In the genomic region with DNA sequence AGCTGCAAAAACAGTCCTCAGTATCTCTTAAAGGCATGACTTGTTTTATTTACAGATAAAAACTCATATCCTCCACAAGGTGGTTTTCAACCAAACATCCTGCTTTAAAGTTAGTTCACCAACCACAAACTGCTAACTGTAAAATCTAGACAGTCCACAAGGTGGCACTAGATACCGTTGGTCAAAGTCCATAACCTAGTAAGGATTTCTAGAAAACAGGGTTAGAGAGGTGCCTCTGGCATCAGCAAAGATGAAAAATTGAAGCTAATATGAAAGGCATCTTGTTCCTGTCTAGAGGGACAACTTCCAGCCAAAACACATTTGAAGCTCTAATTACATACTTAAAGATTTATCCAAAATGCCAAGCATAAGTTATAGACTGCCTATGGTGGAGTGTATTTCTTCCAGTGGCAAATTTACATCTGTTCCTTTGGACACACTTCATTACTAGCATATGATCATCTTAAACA, we compare ENCODE assay signal across 8 cellular contexts. TPM values are rescaled to one million over a fixed set of nuclear protein-coding genes. Genes with fewer than 3 reads are reported as not detected.
DNase-seq lines count a peak whose midpoint lies in the region; ATAC-seq and TF ChIP-seq lines count a peak whose summit lies in the region.

No MANE protein-coding gene starts in this region.

- H3K36me3 Mint-ChIP-seq in activated B cell treated with CpG ODN at 0.5 μM for 24 hours (ENCODE audit: low read depth) (no peaks in the 10 kb centered on the region), endodermal cell (ENCODE audit: low read depth) (no peaks in the 10 kb centered on the region), type B pancreatic cell (no peaks in the 10 kb centered on the region)

- H3K36me3 ChIP-seq in endodermal cell (ENCODE audit: control insufficient read depth, insufficient read depth, low read length), result no peaks in the 10 kb centered on the region

- H3K4me1 ChIP-seq in endodermal cell (ENCODE audit: control insufficient read depth, insufficient read depth, low read length), result no peaks in the 10 kb centered on the region

- peaks cover 8% of the 10 kb centered on the region for H3K9me3 ChIP-seq in endodermal cell (ENCODE audit: control insufficient read depth, low read length)

- intact Hi-C loops in activated B cell treated with CpG ODN at 0.5 μM for 24 hours (cut with micrococcal nuclease), result loop anchor here (1.0 to 5.0 kb wide), 13 partner anchors 31 to 637 kb away; a partner anchor contains a TSS

- H3K9ac ChIP-seq in endodermal cell (ENCODE audit: extremely low read depth, low read length, poor library complexity, severe bottlenecking), result no peak overlapping the region

- WGBS in endodermal cell (ENCODE audit: insufficient coverage in 1 of 2, insufficient read length in 1 of 2), 2 experiments, result 0% methylated on average over 1 of the region's 1 CpG

- POLR2A ChIA-PET in activated B cell treated with CpG ODN at 0.5 μM for 24 hours (lab: Charles Lee), result interaction anchor here (0.5 to 1.1 kb wide), 5 partner anchors 31 to 133 kb away, joined by 3 to 5 read pairs (median 4); a partner anchor contains a TSS

- TF ChIP-seq CTCF in activated B cell treated with CpG ODN at 0.5 μM for 24 hours (IDR thresholded peaks at IDR 0.05) (peak; percentile 88), endodermal cell (conservative IDR thresholded peaks at IDR 0.05) (peak; percentile 96), type B pancreatic cell (conservative IDR thresholded peaks at IDR 0.05) (peak; percentile 94)

- CTCF ChIA-PET in activated B cell treated with CpG ODN at 0.5 μM for 24 hours (lab: Charles Lee), result interaction anchor here (0.6 to 3.2 kb wide), 29 partner anchors 12 to 547 kb away, joined by 3 to 41 read pairs (median 4); a partner anchor contains a TSS

- DNase-seq in DMS114 treated with DMSO at 0.1 percent for 48 hours (lab: John Stamatoyannopoulos, UW; ENCODE audit: unreplicated experiment) (peak; percentile 81), NCI-H345 (lab: John Stamatoyannopoulos, UW) (peak; percentile 87), activated B cell treated with CpG ODN at 0.5 μM for 24 hours (no peak), endodermal cell (peak; percentile 82), mucosa of gallbladder (ENCODE audit: low spot score) (peak; percentile 76), type B pancreatic cell (ENCODE audit: extremely low spot score, unreplicated experiment) (no peak)

- H3K27me3 ChIP-seq in endodermal cell (ENCODE audit: control insufficient read depth, insufficient read depth, low read length, poor library complexity, severe bottlenecking), result no peaks in the 10 kb centered on the region

- H3K4me3 Mint-ChIP-seq in activated B cell treated with CpG ODN at 0.5 μM for 24 hours (peak overlapping the region; percentile 15), endodermal cell (no peak overlapping the region), type B pancreatic cell (no peak overlapping the region)

- H3K27ac ChIP-seq in endodermal cell (ENCODE audit: low read depth, low read length), result no peak overlapping the region

- H3K27ac Mint-ChIP-seq in activated B cell treated with CpG ODN at 0.5 μM for 24 hours, result peak overlapping the region; percentile 57
- H3K27ac Mint-ChIP-seq in endodermal cell, result no peak overlapping the region
- no peak overlapping the region for H3K27ac Mint-ChIP-seq in type B pancreatic cell

- no peak overlapping the region for H3K4me3 ChIP-seq in endodermal cell (ENCODE audit: low read length)

- ATAC-seq in GM19397 (IDR thresholded peaks at IDR 0.05; ENCODE audit: unreplicated experiment) (peak; percentile 60), HG03442 (IDR thresholded peaks at IDR 0.05; ENCODE audit: unreplicated experiment) (peak; percentile 64), activated B cell treated with CpG ODN at 0.5 μM for 24 hours (ENCODE audit: low read depth) (peak; percentile 74)

- peaks cover 59% of the 10 kb centered on the region for H3K4me1 Mint-ChIP-seq in activated B cell treated with CpG ODN at 0.5 μM for 24 hours
- H3K4me1 Mint-ChIP-seq in endodermal cell, result no peaks in the 10 kb centered on the region
- H3K4me1 Mint-ChIP-seq in type B pancreatic cell (ENCODE audit: unreplicated experiment), result peaks cover 5% of the 10 kb centered on the region

- H3K9me3 Mint-ChIP-seq in activated B cell treated with CpG ODN at 0.5 μM for 24 hours (no peaks in the 10 kb centered on the region), endodermal cell (peaks cover 11% of the 10 kb centered on the region), type B pancreatic cell (peaks cover 3% of the 10 kb centered on the region)

- H3K27me3 Mint-ChIP-seq in activated B cell treated with CpG ODN at 0.5 μM for 24 hours, result no peaks in the 10 kb centered on the region
- no peaks in the 10 kb centered on the region for H3K27me3 Mint-ChIP-seq in endodermal cell (ENCODE audit: insufficient read depth)
- H3K27me3 Mint-ChIP-seq in type B pancreatic cell, result no peaks in the 10 kb centered on the region

RNA-seq across cellular contexts. Expression of a gene that starts 56.0 kb away (rescaled TPM):
- total RNA-seq in activated B cell treated with CpG ODN at 0.5 μM for 24 hours (29.8 and 32.0 TPM in 2 replicates), endodermal cell (1 to 10 TPM; 5.8 to 6.7 TPM), mucosa of gallbladder (21.8 TPM), type B pancreatic cell (ENCODE audit: low replicate concordance) (25.7 and 40.1 TPM in 2 replicates)
- polyA plus RNA-seq in endodermal cell (2013, experiment 1 of 2), result 18.1 TPM
- polyA plus RNA-seq in endodermal cell (2013, experiment 2 of 2), result 17.1 TPM

Comparison
In these comparisons a context has a peak if more than half of its experiments do, and no peak if none do; other contexts are left out.
1. DNase-seq: peak in DMS114 treated with DMSO at 0.1 percent for 48 hours (single experiment), NCI-H345 (single experiment), endodermal cell (single experiment) and mucosa of gallbladder (single experiment); none in activated B cell treated with CpG ODN at 0.5 μM for 24 hours (single experiment) and type B pancreatic cell (single experiment).
2. Peak in every context shown above with its lines, with median percentiles within 50 percentile points of each other: ATAC-seq and CTCF ChIP-seq.